9 cellular contexts compared by ENCODE assay signal in genomic region chr13:25085125-25085742, GRCh38. TPM values are rescaled to one million over a fixed set of nuclear protein-coding genes. Genes with fewer than 3 reads are reported as not detected.
DNase-seq lines count a peak whose midpoint lies in the region; ATAC-seq and TF ChIP-seq lines count a peak whose summit lies in the region.
"Had no signal": no experiment of that assay in that cellular context is flagged by ENCODE, and none has a peak within 500 bp of the region (broad histone marks: within the 10 kb centered on the region; RNA-seq: fewer than 3 reads in every experiment).

No MANE protein-coding gene starts in this region.

- peaks cover 12% of the 10 kb centered on the region for H3K27me3 Mint-ChIP-seq in activated T-helper 2 cell treated with anti-CD3 and anti-CD28 coated beads, Interferon-gamma antibody, Interleukin-2, Interleukin-4, amounts not matched to agents 10 μg/mL and 5 μg/mL and 100 μg/mL, durations not matched to agents 14 hours and 24 hours and 36 hours (ENCODE audit: low read depth)

- ATAC-seq in left lobe of liver, result peak; percentile 79
- ATAC-seq in HG02763 (IDR thresholded peaks at IDR 0.05; ENCODE audit: unreplicated experiment), result no peak
- ATAC-seq: naive thymus-derived CD4-positive, alpha-beta T cell had no signal

- in situ Hi-C loops in astrocyte of the cerebellum (cut with HindIII; ENCODE audit: low sequenced_read_pairs), result no loop called here

- H3K4me3 ChIP-seq in AG10803 (ENCODE audit: low read length) (no peak overlapping the region), astrocyte of the cerebellum (ENCODE audit: low read depth, low read length) (no peak overlapping the region)

- no peaks in the 10 kb centered on the region for H3K9me3 Mint-ChIP-seq in activated T-helper 2 cell treated with anti-CD3 and anti-CD28 coated beads, Interferon-gamma antibody, Interleukin-2, Interleukin-4, amounts not matched to agents 10 μg/mL and 5 μg/mL and 100 μg/mL, durations not matched to agents 14 hours and 24 hours and 36 hours

- H3K4me1 Mint-ChIP-seq in activated T-helper 2 cell treated with anti-CD3 and anti-CD28 coated beads, Interferon-gamma antibody, Interleukin-2, Interleukin-4, amounts not matched to agents 10 μg/mL and 5 μg/mL and 100 μg/mL, durations not matched to agents 14 hours and 24 hours and 36 hours (ENCODE audit: low read depth), result peaks cover 1% of the 10 kb centered on the region
- H3K4me1 Mint-ChIP-seq: naive thymus-derived CD4-positive, alpha-beta T cell had no signal

- H3K27ac Mint-ChIP-seq in activated T-helper 2 cell treated with anti-CD3 and anti-CD28 coated beads, Interferon-gamma antibody, Interleukin-2, Interleukin-4, amounts not matched to agents 10 μg/mL and 5 μg/mL and 100 μg/mL, durations not matched to agents 14 hours and 24 hours and 36 hours, result no peak overlapping the region
- H3K27ac Mint-ChIP-seq: naive thymus-derived CD4-positive, alpha-beta T cell had no signal

- intact Hi-C loops in activated T-helper 2 cell treated with anti-CD3 and anti-CD28 coated beads, Interferon-gamma antibody, Interleukin-2, Interleukin-4, amounts not matched to agents 10 μg/mL and 5 μg/mL and 100 μg/mL, durations not matched to agents 14 hours and 24 hours and 36 hours (cut with micrococcal nuclease), result loop anchor here (2.0 kb wide), 1 partner anchor 30 kb away; no protein-coding TSS in a partner anchor

- peak; percentile 35 for DNase-seq in AG10803 (ENCODE audit: low read depth)
- peak; percentile 70 for DNase-seq in NCI-H146 (lab: John Stamatoyannopoulos, UW)
- DNase-seq in astrocyte of the cerebellum (ENCODE audit: low read depth), result peak; percentile 9
- no peak for DNase-seq in left lobe of liver (ENCODE audit: low spot score)
- DNase-seq in activated T-helper 2 cell treated with anti-CD3 and anti-CD28 coated beads, Interferon-gamma antibody, Interleukin-2, Interleukin-4, amounts not matched to agents 10 μg/mL and 5 μg/mL and 100 μg/mL, durations not matched to agents 14 hours and 24 hours and 36 hours (ENCODE audit: low spot score), result no peak
- no peak for DNase-seq in activated CD8-positive, alpha-beta memory T cell treated with anti-CD3 and anti-CD28 coated beads, Interleukin-2, amount 50 U/mL, for 48 hours

- H3K36me3 Mint-ChIP-seq in activated T-helper 2 cell treated with anti-CD3 and anti-CD28 coated beads, Interferon-gamma antibody, Interleukin-2, Interleukin-4, amounts not matched to agents 10 μg/mL and 5 μg/mL and 100 μg/mL, durations not matched to agents 14 hours and 24 hours and 36 hours (ENCODE audit: low read depth), result no peaks in the 10 kb centered on the region
- H3K36me3 Mint-ChIP-seq: naive thymus-derived CD4-positive, alpha-beta T cell had no signal

- TF ChIP-seq CTCF in AG10803 (conservative IDR thresholded peaks at IDR 0.05; ENCODE audit: low read length), result peak; percentile 69
- peak; percentile 77 for TF ChIP-seq CTCF in GM12873 (IDR thresholded peaks at IDR 0.05; ENCODE audit: insufficient read depth, low read depth, low read length, missing control alignments)
- TF ChIP-seq CTCF in astrocyte of the cerebellum (IDR thresholded peaks at IDR 0.05; ENCODE audit: low read depth, low read length, missing control alignments), result peak; percentile 72

- H3K4me3 Mint-ChIP-seq in activated T-helper 2 cell treated with anti-CD3 and anti-CD28 coated beads, Interferon-gamma antibody, Interleukin-2, Interleukin-4, amounts not matched to agents 10 μg/mL and 5 μg/mL and 100 μg/mL, durations not matched to agents 14 hours and 24 hours and 36 hours (ENCODE audit: low read depth), result no peak overlapping the region
- H3K4me3 Mint-ChIP-seq: naive thymus-derived CD4-positive, alpha-beta T cell had no signal

RNA-seq across cellular contexts. Expression of gene PABPC3, which starts 10.7 kb away (rescaled TPM):
- 0.10 TPM for total RNA-seq in left lobe of liver
- total RNA-seq in activated T-helper 2 cell treated with anti-CD3 and anti-CD28 coated beads, Interferon-gamma antibody, Interleukin-2, Interleukin-4, amounts not matched to agents 10 μg/mL and 5 μg/mL and 100 μg/mL, durations not matched to agents 14 hours and 24 hours and 36 hours, result 0.23 and 0.39 TPM in 2 replicates

Comparison
In these comparisons a context has a peak if more than half of its experiments do, and no peak if none do; other contexts are left out.
1. DNase-seq: peak in AG10803 (single experiment), NCI-H146 (single experiment) and astrocyte of the cerebellum (single experiment); none in left lobe of liver (single experiment), activated T-helper 2 cell treated with anti-CD3 and anti-CD28 coated beads, Interferon-gamma antibody, Interleukin-2, Interleukin-4, amounts not matched to agents 10 μg/mL and 5 μg/mL and 100 μg/mL, durations not matched to agents 14 hours and 24 hours and 36 hours (single experiment) and activated CD8-positive, alpha-beta memory T cell treated with anti-CD3 and anti-CD28 coated beads, Interleukin-2, amount 50 U/mL, for 48 hours (single experiment).
2. Peak in every context shown above with its lines, with median percentiles within 50 percentile points of each other: CTCF ChIP-seq.